Comparison of ENCODE assay signal across 20 cellular contexts in genomic region chr7:157762824-157763223, GRCh38.
"Had no signal": no experiment of that assay in that cellular context is flagged by ENCODE, and none has a peak within 500 bp of the region (broad histone marks: within the 10 kb centered on the region; RNA-seq: fewer than 3 reads in every experiment).

No MANE protein-coding gene starts in this region.

- H3K9me3 ChIP-seq: SK-N-SH had no signal

- DNase-seq: KBM-7, MV-4-11, NCI-H1048, NCI-H1105, NCI-H1417, NCI-H1436 treated with DMSO at 0.1 percent for 48 hours, NCI-H1694, NCI-H1930, NCI-H2081, NCI-H2107, NCI-H2227 treated with DMSO at 0.1 percent for 48 hours, NCI-H446, NCI-H510A, NCI-H524 treated with DMSO at 0.1 percent for 48 hours, NCI-H69, NCI-H774, RPMI8226, SHP77, SK-N-SH, SW 1271 had no signal
